Comparison of ENCODE assay signal across 19 cellular contexts in genomic region chr10:60186315-60187071, GRCh38.
DNase-seq lines count a peak whose midpoint lies in the region; ATAC-seq, FAIRE-seq and TF ChIP-seq lines count a peak whose summit lies in the region.
"Had no signal": no experiment of that assay in that cellular context is flagged by ENCODE, and none has a peak within 500 bp of the region (broad histone marks: within the 10 kb centered on the region; RNA-seq: fewer than 3 reads in every experiment).

No MANE protein-coding gene starts in this region.

- H3K27me3 ChIP-seq in suprapubic skin (no peaks in the 10 kb centered on the region), endodermal cell (ENCODE audit: control insufficient read depth, insufficient read depth, low read length, poor library complexity, severe bottlenecking) (no peaks in the 10 kb centered on the region)

- no peak for TF ChIP-seq POLR2A in suprapubic skin (IDR thresholded peaks at IDR 0.05)

- TF ChIP-seq CTCF in suprapubic skin (IDR thresholded peaks at IDR 0.05) (no peak), endodermal cell (conservative IDR thresholded peaks at IDR 0.05) (no peak)

- intact Hi-C loops in sciatic nerve (cut with DNase I), result no loop called here

- no peak for TF ChIP-seq EP300 in suprapubic skin (IDR thresholded peaks at IDR 0.05)

- H3K36me3 Mint-ChIP-seq in endodermal cell (ENCODE audit: low read depth), result peaks cover 13% of the 10 kb centered on the region
- H3K36me3 Mint-ChIP-seq: activated naive CD8-positive, alpha-beta T cell treated with anti-CD3 and anti-CD28 coated beads for 36 hours; WTC11 had no signal

- no peak overlapping the region for H3K4me3 ChIP-seq in suprapubic skin
- H3K4me3 ChIP-seq in endodermal cell (ENCODE audit: low read length), result no peak overlapping the region

- FAIRE-seq in islet of Langerhans (lab: Jason Lieb, UNC), result peak; percentile 56

- H3K36me3 ChIP-seq in suprapubic skin (peaks cover 4% of the 10 kb centered on the region), endodermal cell (ENCODE audit: control insufficient read depth, insufficient read depth, low read length) (no peaks in the 10 kb centered on the region)

- H3K9me3 Mint-ChIP-seq in endodermal cell, result peaks cover 11% of the 10 kb centered on the region
- H3K9me3 Mint-ChIP-seq: activated naive CD8-positive, alpha-beta T cell treated with anti-CD3 and anti-CD28 coated beads for 36 hours; CD8-positive, alpha-beta memory T cell; memory B cell; stimulated activated naive CD8-positive, alpha-beta T cell treated with anti-CD3 and anti-CD28 coated beads, Interleukin-15, Interleukin-2, amounts not matched to agents 100 ng/mL and 50 ng/mL, for 24 hours had no signal

- no peak overlapping the region for H3K4me3 Mint-ChIP-seq in endodermal cell
- H3K4me3 Mint-ChIP-seq: activated naive CD8-positive, alpha-beta T cell treated with anti-CD3 and anti-CD28 coated beads for 36 hours; CD8-positive, alpha-beta memory T cell; memory B cell; stimulated activated naive CD8-positive, alpha-beta T cell treated with anti-CD3 and anti-CD28 coated beads, Interleukin-15, Interleukin-2, amounts not matched to agents 100 ng/mL and 50 ng/mL, for 24 hours; WTC11 had no signal

- H3K27ac ChIP-seq in caudate nucleus (ENCODE audit: low read depth, low read length) (peak overlapping the region; percentile 9), suprapubic skin (peak overlapping the region; percentile 53), endodermal cell (ENCODE audit: low read depth, low read length) (no peak overlapping the region)

- H3K4me1 ChIP-seq in suprapubic skin (no peaks in the 10 kb centered on the region), endodermal cell (ENCODE audit: control insufficient read depth, insufficient read depth, low read length) (peaks cover 8% of the 10 kb centered on the region)

- no peaks in the 10 kb centered on the region for H3K9me3 ChIP-seq in suprapubic skin
- peaks cover 10% of the 10 kb centered on the region for H3K9me3 ChIP-seq in endodermal cell (ENCODE audit: control insufficient read depth, low read length)

- DNase-seq in HCEC 1CT (peak; percentile 9), caudate nucleus (lab: John Stamatoyannopoulos, UW) (peak in 7 of 61 donors; percentile 3 to 99 (median 6)), suprapubic skin (ENCODE audit: low spot score in 2 of 2) (peak in 1 of 2 donors; percentile 63), sciatic nerve (ENCODE audit: low spot score) (no peak), endodermal cell (no peak)
- DNase-seq in activated CD4-positive, CD25-positive, alpha-beta regulatory T cell (lab: John Stamatoyannopoulos, UW), result no peak
- DNase-seq: activated naive CD8-positive, alpha-beta T cell treated with anti-CD3 and anti-CD28 coated beads for 36 hours; CD8-positive, alpha-beta memory T cell; effector CD8-positive, alpha-beta T cell; KBM-7; NCI-H2029 treated with DMSO at 0.1 percent for 48 hours; stimulated activated CD4-positive, alpha-beta T cell treated with anti-CD3 and anti-CD28 coated beads, Interleukin-4, amount 100 ng/mL, for 1 hour had no signal

- no peak overlapping the region for H3K9ac ChIP-seq in endodermal cell (ENCODE audit: extremely low read depth, low read length, poor library complexity, severe bottlenecking)

- H3K27me3 Mint-ChIP-seq in endodermal cell (ENCODE audit: insufficient read depth), result no peaks in the 10 kb centered on the region
- H3K27me3 Mint-ChIP-seq: memory B cell, progenitor cell of endocrine pancreas had no signal

- 88% methylated on average over 14 of the region's 14 CpGs for WGBS in suprapubic skin
- 94 to 95% methylated on average over 13 to 14 of the region's 14 CpGs for WGBS in endodermal cell (ENCODE audit: insufficient coverage in 1 of 2, insufficient read length in 1 of 2), 2 experiments

- no peak for ATAC-seq in sciatic nerve
- ATAC-seq in GM19452 (IDR thresholded peaks at IDR 0.05; ENCODE audit: unreplicated experiment), result no peak
- ATAC-seq: SK-N-SH treated with all-trans-retinoic acid at 6 μM for 48 hours, WTC11 had no signal

- H3K27ac Mint-ChIP-seq in endodermal cell, result no peak overlapping the region
- H3K27ac Mint-ChIP-seq: activated naive CD8-positive, alpha-beta T cell treated with anti-CD3 and anti-CD28 coated beads for 36 hours; memory B cell; progenitor cell of endocrine pancreas; stimulated activated naive CD8-positive, alpha-beta T cell treated with anti-CD3 and anti-CD28 coated beads, Interleukin-15, Interleukin-2, amounts not matched to agents 100 ng/mL and 50 ng/mL, for 24 hours; WTC11 had no signal

- H3K4me1 Mint-ChIP-seq in endodermal cell, result peaks cover 29% of the 10 kb centered on the region
- H3K4me1 Mint-ChIP-seq: activated naive CD8-positive, alpha-beta T cell treated with anti-CD3 and anti-CD28 coated beads for 36 hours; memory B cell had no signal
